Comparison of ENCODE assay signal across 19 cellular contexts in the genomic region with DNA sequence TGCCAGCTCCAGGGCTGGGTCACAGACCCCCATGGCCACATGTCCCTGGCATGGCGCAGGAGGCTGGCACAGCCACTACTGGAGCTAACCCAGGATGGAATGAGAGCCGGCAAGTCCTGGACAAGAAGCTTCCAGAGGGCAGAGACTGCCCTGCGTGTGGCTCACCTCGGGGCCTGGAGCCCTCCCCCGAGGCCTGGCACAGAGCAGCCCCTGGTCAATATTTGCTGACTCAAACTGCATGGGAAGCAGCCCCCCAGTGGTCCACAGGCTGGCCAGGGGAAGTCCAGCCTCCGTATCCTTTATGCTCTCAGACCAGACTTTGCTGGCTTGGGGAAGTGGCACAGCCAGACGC.
DNase-seq lines count a peak whose midpoint lies in the region; ATAC-seq and TF ChIP-seq lines count a peak whose summit lies in the region.
"Had no signal": no experiment of that assay in that cellular context is flagged by ENCODE, and none has a peak within 500 bp of the region (broad histone marks: within the 10 kb centered on the region; RNA-seq: fewer than 3 reads in every experiment).

No MANE protein-coding gene starts in this region.

- no peaks in the 10 kb centered on the region for H3K27me3 Mint-ChIP-seq in activated CD4-positive, alpha-beta T cell treated with anti-CD3 and anti-CD28 coated beads, Interleukin-2, amount 10 ng/mL, durations not matched to agents 7 days and 5 days
- H3K27me3 Mint-ChIP-seq in T-helper 17 cell = no peaks in the 10 kb centered on the region
- no peaks in the 10 kb centered on the region for H3K27me3 Mint-ChIP-seq in endodermal cell (ENCODE audit: insufficient read depth)

- H3K9ac ChIP-seq in endodermal cell (ENCODE audit: extremely low read depth, low read length, poor library complexity, severe bottlenecking) = no peak overlapping the region

- peak overlapping the region; percentile 51 for H3K27ac ChIP-seq in A673 (ENCODE audit: low read depth, low read length, poor library complexity, severe bottlenecking)
- peak overlapping the region; percentile 88 for H3K27ac ChIP-seq in effector memory CD4-positive, alpha-beta T cell (ENCODE audit: insufficient read depth, low read length, poor library complexity, severe bottlenecking)
- H3K27ac ChIP-seq in endodermal cell (ENCODE audit: low read depth, low read length) = no peak overlapping the region
- H3K27ac ChIP-seq: cardiac muscle cell, neutrophil had no signal

- H3K27me3 ChIP-seq in A673 (replicated peaks; ENCODE audit: insufficient read depth, low read depth, low read length, poor library complexity) (no peaks in the 10 kb centered on the region), endodermal cell (ENCODE audit: control insufficient read depth, insufficient read depth, low read length, poor library complexity, severe bottlenecking) (no peaks in the 10 kb centered on the region)
- no peaks in the 10 kb centered on the region for H3K27me3 ChIP-seq in effector memory CD4-positive, alpha-beta T cell (replicated peaks; ENCODE audit: control insufficient read depth, insufficient read depth, low read length, poor library complexity, severe bottlenecking)
- H3K27me3 ChIP-seq: cardiac muscle cell had no signal

- H3K9me3 ChIP-seq in A673 (ENCODE audit: low read depth, low read length, poor library complexity, severe bottlenecking) = no peaks in the 10 kb centered on the region
- no peaks in the 10 kb centered on the region for H3K9me3 ChIP-seq in T-helper 17 cell (ENCODE audit: control insufficient read depth, low read length, poor library complexity, severe bottlenecking)
- no peaks in the 10 kb centered on the region for H3K9me3 ChIP-seq in effector memory CD4-positive, alpha-beta T cell (ENCODE audit: control insufficient read depth, low read length)
- no peaks in the 10 kb centered on the region for H3K9me3 ChIP-seq in endodermal cell (ENCODE audit: control insufficient read depth, low read length)
- H3K9me3 ChIP-seq: neutrophil had no signal

- no peak for TF ChIP-seq CTCF in A673 (conservative IDR thresholded peaks at IDR 0.05; ENCODE audit: low read depth, low read length)
- no peak for TF ChIP-seq CTCF in endodermal cell (conservative IDR thresholded peaks at IDR 0.05)

- WGBS in endodermal cell (ENCODE audit: insufficient coverage in 1 of 2, insufficient read length in 1 of 2), 2 experiments = 85 to 87% methylated on average over 7 of the region's 7 CpGs

- POLR2A ChIA-PET in activated CD4-positive, alpha-beta T cell treated with anti-CD3 and anti-CD28 coated beads, Interleukin-2, amount 10 ng/mL, durations not matched to agents 7 days and 5 days (lab: Charles Lee) = interaction anchor here (0.5 kb wide), 1 partner anchor 9 kb away, joined by 4 read pairs; no protein-coding TSS in a partner anchor
- POLR2A ChIA-PET in A673 (lab: Charles Lee; ENCODE audit: low non-redundant PET) = no interaction called here

- H3K36me3 Mint-ChIP-seq in activated CD4-positive, alpha-beta T cell treated with anti-CD3 and anti-CD28 coated beads, Interleukin-2, amount 10 ng/mL, durations not matched to agents 7 days and 5 days (ENCODE audit: low read depth) = peaks cover 83% of the 10 kb centered on the region
- H3K36me3 Mint-ChIP-seq in T-helper 17 cell (ENCODE audit: low read depth) (no peaks in the 10 kb centered on the region), endodermal cell (ENCODE audit: low read depth) (peaks cover 2% of the 10 kb centered on the region)

- BruUV-seq in A673 (replicated peaks; lab: Mats Ljungman, UMichigan) = no TSS peak

- H3K36me3 ChIP-seq in A673 (ENCODE audit: insufficient read depth, low read length, poor library complexity, severe bottlenecking) (peaks cover 48% of the 10 kb centered on the region), endodermal cell (ENCODE audit: control insufficient read depth, insufficient read depth, low read length) (peaks cover 12% of the 10 kb centered on the region)
- peaks cover 41% of the 10 kb centered on the region for H3K36me3 ChIP-seq in effector memory CD4-positive, alpha-beta T cell (ENCODE audit: control insufficient read depth, insufficient read depth, low read length)
- H3K36me3 ChIP-seq: cardiac muscle cell, neutrophil had no signal

- H3K4me1 ChIP-seq in A673 (ENCODE audit: insufficient read depth, low read length, poor library complexity, severe bottlenecking) (peaks cover 86% of the 10 kb centered on the region), endodermal cell (ENCODE audit: control insufficient read depth, insufficient read depth, low read length) (no peaks in the 10 kb centered on the region)
- H3K4me1 ChIP-seq in effector memory CD4-positive, alpha-beta T cell (ENCODE audit: control insufficient read depth, insufficient read depth, low read length, poor library complexity, severe bottlenecking) = peaks cover 94% of the 10 kb centered on the region

- no peaks in the 10 kb centered on the region for H3K9me3 Mint-ChIP-seq in activated CD4-positive, alpha-beta T cell treated with anti-CD3 and anti-CD28 coated beads, Interleukin-2, amount 10 ng/mL, durations not matched to agents 7 days and 5 days
- no peaks in the 10 kb centered on the region for H3K9me3 Mint-ChIP-seq in endodermal cell

- H3K4me3 ChIP-seq in A673 (ENCODE audit: low read depth, low read length, poor library complexity, severe bottlenecking) = no peak overlapping the region
- H3K4me3 ChIP-seq in effector memory CD4-positive, alpha-beta T cell (ENCODE audit: insufficient read depth, low read depth, low read length, poor library complexity, severe bottlenecking) = no peak overlapping the region
- no peak overlapping the region for H3K4me3 ChIP-seq in endodermal cell (ENCODE audit: low read length)
- H3K4me3 ChIP-seq: cardiac muscle cell had no signal

- no peak for ATAC-seq in T-helper 17 cell

- intact Hi-C loops in A673 (cut with micrococcal nuclease; ENCODE audit: unreplicated experiment) = no loop called here

- DNase-seq in activated CD4-positive, alpha-beta T cell treated with anti-CD3 and anti-CD28 coated beads, Interleukin-2, amount 10 ng/mL, durations not matched to agents 7 days and 5 days = no peak
- no peak for DNase-seq in activated CD4-positive, alpha-beta T cell treated with anti-CD3 and anti-CD28 coated beads for 1 hour
- DNase-seq in A673 (ENCODE audit: low spot score) (no peak), T-helper 17 cell (no peak), NCI-H1417 treated with DMSO at 0.1 percent for 48 hours (lab: John Stamatoyannopoulos, UW) (no peak), endodermal cell (no peak)
- DNase-seq in effector memory CD4-positive, alpha-beta T cell = no peak
- no peak for DNase-seq in activated CD8-positive, alpha-beta memory T cell treated with anti-CD3 and anti-CD28 coated beads for 24 hours
- DNase-seq: AML-193, anterior cingulate cortex, cortex of kidney, DMS79, GF-D8, kidney, NCI-H1092 treated with DMSO at 0.1 percent for 48 hours, NCI-H2081 had no signal

- peaks cover 100% of the 10 kb centered on the region for H3K4me1 Mint-ChIP-seq in activated CD4-positive, alpha-beta T cell treated with anti-CD3 and anti-CD28 coated beads, Interleukin-2, amount 10 ng/mL, durations not matched to agents 7 days and 5 days
- peaks cover 73% of the 10 kb centered on the region for H3K4me1 Mint-ChIP-seq in T-helper 17 cell
- H3K4me1 Mint-ChIP-seq in endodermal cell = no peaks in the 10 kb centered on the region

- peak overlapping the region; percentile 44 for H3K4me3 Mint-ChIP-seq in activated CD4-positive, alpha-beta T cell treated with anti-CD3 and anti-CD28 coated beads, Interleukin-2, amount 10 ng/mL, durations not matched to agents 7 days and 5 days
- H3K4me3 Mint-ChIP-seq in T-helper 17 cell (peak overlapping the region; percentile 82), endodermal cell (no peak overlapping the region)

- peak overlapping the region; percentile 84 for H3K27ac Mint-ChIP-seq in activated CD4-positive, alpha-beta T cell treated with anti-CD3 and anti-CD28 coated beads, Interleukin-2, amount 10 ng/mL, durations not matched to agents 7 days and 5 days
- peak overlapping the region; percentile 100 for H3K27ac Mint-ChIP-seq in T-helper 17 cell
- H3K27ac Mint-ChIP-seq in endodermal cell = no peak overlapping the region
- H3K27ac Mint-ChIP-seq: progenitor cell of endocrine pancreas had no signal

- CTCF ChIA-PET in activated CD4-positive, alpha-beta T cell treated with anti-CD3 and anti-CD28 coated beads, Interleukin-2, amount 10 ng/mL, durations not matched to agents 7 days and 5 days (lab: Charles Lee) = interaction anchor here (1.3 to 1.9 kb wide), 3 partner anchors 12 to 24 kb away, joined by 4 to 6 read pairs (median 5); no protein-coding TSS in a partner anchor
- CTCF ChIA-PET in A673 (lab: Charles Lee) = no interaction called here
